Comparison of ENCODE assay signal across 1 cellular context in genomic region chr4:158722917-158723793, GRCh38.
TF ChIP-seq lines count a peak whose summit lies in the region.

TSS of gene PPID (minus strand) at chr4:158723396. CDS start at chr4:158723288, 108 bp downstream.

TF ChIP-seq in HepG2, 621 proteins besides CTCF, POLR2A, EP300 and RAD21 (continued from another document and continues in another):
- TF ChIP-seq PREB (CRISPR knock-in tag; IDR thresholded peaks at IDR 0.05), result no peak
- peak; percentile 61; the same call in 1 of the 2 replicates for TF ChIP-seq NR0B2 (CRISPR knock-in tag; IDR thresholded peaks at IDR 0.05)
- TF ChIP-seq CSRNP2 (CRISPR knock-in tag; conservative IDR thresholded peaks at IDR 0.05; ENCODE audit: low read depth), result no peak
- TF ChIP-seq ZNF350 (CRISPR knock-in tag; IDR thresholded peaks at IDR 0.05; ENCODE audit: borderline replicate concordance, low read depth), result no peak
- TF ChIP-seq ZNF878 (CRISPR knock-in tag; IDR thresholded peaks at IDR 0.05), result 0 out of 2 replicates have a peak, but pooled peaks have one; percentile 17
- no peak for TF ChIP-seq SNAPC2 (CRISPR knock-in tag; IDR thresholded peaks at IDR 0.05)
- no peak for TF ChIP-seq CBX2 (IDR thresholded peaks at IDR 0.05; ENCODE audit: low read depth, low read length)
- no peak for TF ChIP-seq CBX2 (CRISPR knock-in tag; IDR thresholded peaks at IDR 0.05; ENCODE audit: low read depth)
- TF ChIP-seq CHCHD3 (CRISPR knock-in tag; IDR thresholded peaks at IDR 0.05), result no peak
- TF ChIP-seq SKI (IDR thresholded peaks at IDR 0.05; ENCODE audit: partially characterized antibody), result no peak
- TF ChIP-seq TMF1 (CRISPR knock-in tag; IDR thresholded peaks at IDR 0.05; ENCODE audit: low read depth), result no peak
- TF ChIP-seq ZNF329 (CRISPR knock-in tag; IDR thresholded peaks at IDR 0.05; ENCODE audit: low read depth), result no peak
- TF ChIP-seq ARNT2 (CRISPR knock-in tag; IDR thresholded peaks at IDR 0.05; ENCODE audit: low read depth), result no peak
- TF ChIP-seq ZNF747 (CRISPR knock-in tag; IDR thresholded peaks at IDR 0.05; ENCODE audit: borderline replicate concordance), result no peak; the same call in 1 of the 2 replicates
- no peak for TF ChIP-seq HMGA1 (CRISPR knock-in tag; conservative IDR thresholded peaks at IDR 0.05)
- no peak; the same call in 1 of the 2 replicates for TF ChIP-seq ZNF639 (CRISPR knock-in tag; conservative IDR thresholded peaks at IDR 0.05)
- no peak for TF ChIP-seq HMG20B (CRISPR knock-in tag; conservative IDR thresholded peaks at IDR 0.05)
- 0 out of 2 replicates have a peak, but pooled peaks have one; percentile 50 for TF ChIP-seq HOMEZ (CRISPR knock-in tag; IDR thresholded peaks at IDR 0.05; ENCODE audit: low read depth)
- TF ChIP-seq TARDBP (CRISPR knock-in tag; IDR thresholded peaks at IDR 0.05), result peak; percentile 72; the same call in 1 of the 2 replicates
- 0 out of 2 replicates have a peak, but pooled peaks have one; percentile 72 for TF ChIP-seq ZNF101 (CRISPR knock-in tag; IDR thresholded peaks at IDR 0.05; ENCODE audit: borderline replicate concordance, low read depth)
- TF ChIP-seq ZBTB38 (CRISPR knock-in tag; IDR thresholded peaks at IDR 0.05), result peak; percentile 60; the same call in 1 of the 2 replicates
- TF ChIP-seq ISL2 (CRISPR knock-in tag; IDR thresholded peaks at IDR 0.05), result peak; percentile 80
- TF ChIP-seq ZSCAN30 (CRISPR knock-in tag; IDR thresholded peaks at IDR 0.05), result no peak
- no peak for TF ChIP-seq DMTF1 (CRISPR knock-in tag; IDR thresholded peaks at IDR 0.05)
- no peak for TF ChIP-seq GPBP1L1 (CRISPR knock-in tag; IDR thresholded peaks at IDR 0.05)
- peak; percentile 58; the same call in 1 of the 2 replicates for TF ChIP-seq THRA (CRISPR knock-in tag; IDR thresholded peaks at IDR 0.05; ENCODE audit: borderline replicate concordance)
- no peak; the same call in 1 of the 2 replicates for TF ChIP-seq ZBTB42 (CRISPR knock-in tag; IDR thresholded peaks at IDR 0.05)
- TF ChIP-seq ZNF10 (CRISPR knock-in tag; IDR thresholded peaks at IDR 0.05; ENCODE audit: borderline replicate concordance, low read depth), result no peak
- TF ChIP-seq KAT7 (CRISPR knock-in tag; IDR thresholded peaks at IDR 0.05; ENCODE audit: borderline replicate concordance), result peak; percentile 74; the same call in 1 of the 2 replicates
- 0 out of 2 replicates have a peak, but pooled peaks have one; percentile 25 for TF ChIP-seq THAP8 (CRISPR knock-in tag; IDR thresholded peaks at IDR 0.05; ENCODE audit: borderline replicate concordance)
- TF ChIP-seq KDM5B (CRISPR knock-in tag; IDR thresholded peaks at IDR 0.05; ENCODE audit: borderline replicate concordance), result peak; percentile 55; the same call in 1 of the 2 replicates
- no peak for TF ChIP-seq HDAC6 (IDR thresholded peaks at IDR 0.05; ENCODE audit: low read depth, low read length)
- TF ChIP-seq ZSCAN20 (CRISPR knock-in tag; IDR thresholded peaks at IDR 0.05; ENCODE audit: borderline replicate concordance), result 0 out of 2 replicates have a peak, but pooled peaks have one; percentile 75
- TF ChIP-seq U2AF2 (IDR thresholded peaks at IDR 0.05; ENCODE audit: low read depth, low read length), result no peak
- TF ChIP-seq MTF2 (CRISPR knock-in tag; IDR thresholded peaks at IDR 0.05; ENCODE audit: borderline replicate concordance), result 0 out of 2 replicates have a peak, but pooled peaks have one; percentile 54
- TF ChIP-seq ZNF44 (CRISPR knock-in tag; IDR thresholded peaks at IDR 0.05), result no peak
- peak; percentile 42 for TF ChIP-seq TBL1XR1 (IDR thresholded peaks at IDR 0.05; ENCODE audit: borderline replicate concordance, low read length, partially characterized antibody)
- peak; percentile 44; the same call in 1 of the 2 replicates for TF ChIP-seq AHR (CRISPR knock-in tag; IDR thresholded peaks at IDR 0.05)
- TF ChIP-seq TFAP4 (IDR thresholded peaks at IDR 0.05; ENCODE audit: borderline replicate concordance, low read depth), result peak; percentile 70; the same call in 1 of the 2 replicates
- TF ChIP-seq JUNB (CRISPR knock-in tag; IDR thresholded peaks at IDR 0.05; ENCODE audit: borderline replicate concordance), result no peak; the same call in 1 of the 2 replicates
- no peak; the same call in 1 of the 2 replicates for TF ChIP-seq ZNF572 (CRISPR knock-in tag; IDR thresholded peaks at IDR 0.05)
- TF ChIP-seq ZEB1 (IDR thresholded peaks at IDR 0.05; ENCODE audit: insufficient replicate concordance, low read depth), result no peak
- TF ChIP-seq ELF1 (CRISPR knock-in tag; IDR thresholded peaks at IDR 0.05), result peak; percentile 95
- TF ChIP-seq DR1 (CRISPR knock-in tag; IDR thresholded peaks at IDR 0.05), result peak; percentile 58; the same call in 1 of the 2 replicates
- no peak for TF ChIP-seq ATRX (CRISPR knock-in tag; IDR thresholded peaks at IDR 0.05; ENCODE audit: borderline replicate concordance)
- no peak for TF ChIP-seq POLR2AphosphoS2 (IDR thresholded peaks at IDR 0.05; ENCODE audit: low read depth, low read length)
- TF ChIP-seq HIVEP1 (CRISPR knock-in tag; IDR thresholded peaks at IDR 0.05), result peak; percentile 76; the same call in 1 of the 2 replicates
- no peak for TF ChIP-seq THYN1 (CRISPR knock-in tag; IDR thresholded peaks at IDR 0.05; ENCODE audit: borderline replicate concordance, low read depth)
- TF ChIP-seq NFE2L2 (IDR thresholded peaks at IDR 0.05; ENCODE audit: low read length), result no peak
- no peak for TF ChIP-seq RAD51 (IDR thresholded peaks at IDR 0.05; ENCODE audit: borderline replicate concordance)
- peak; percentile 93 for TF ChIP-seq TCF7 (IDR thresholded peaks at IDR 0.05; ENCODE audit: low read depth)
- TF ChIP-seq ZNF788 (CRISPR knock-in tag; IDR thresholded peaks at IDR 0.05; ENCODE audit: borderline replicate concordance), result peak; percentile 58; the same call in 1 of the 2 replicates
- no peak for TF ChIP-seq ZMAT5 (CRISPR knock-in tag; IDR thresholded peaks at IDR 0.05; ENCODE audit: borderline replicate concordance, low read depth)
- no peak for TF ChIP-seq MTA3 (CRISPR knock-in tag; IDR thresholded peaks at IDR 0.05)
- TF ChIP-seq ZMAT3 (CRISPR knock-in tag; conservative IDR thresholded peaks at IDR 0.05), result no peak
- TF ChIP-seq ZNF567 (CRISPR knock-in tag; IDR thresholded peaks at IDR 0.05; ENCODE audit: borderline replicate concordance), result no peak
- TF ChIP-seq PBX3 (CRISPR knock-in tag; IDR thresholded peaks at IDR 0.05; ENCODE audit: borderline replicate concordance), result peak; percentile 65
